ENCODE assay signal across 2 cellular contexts in the genomic region with DNA sequence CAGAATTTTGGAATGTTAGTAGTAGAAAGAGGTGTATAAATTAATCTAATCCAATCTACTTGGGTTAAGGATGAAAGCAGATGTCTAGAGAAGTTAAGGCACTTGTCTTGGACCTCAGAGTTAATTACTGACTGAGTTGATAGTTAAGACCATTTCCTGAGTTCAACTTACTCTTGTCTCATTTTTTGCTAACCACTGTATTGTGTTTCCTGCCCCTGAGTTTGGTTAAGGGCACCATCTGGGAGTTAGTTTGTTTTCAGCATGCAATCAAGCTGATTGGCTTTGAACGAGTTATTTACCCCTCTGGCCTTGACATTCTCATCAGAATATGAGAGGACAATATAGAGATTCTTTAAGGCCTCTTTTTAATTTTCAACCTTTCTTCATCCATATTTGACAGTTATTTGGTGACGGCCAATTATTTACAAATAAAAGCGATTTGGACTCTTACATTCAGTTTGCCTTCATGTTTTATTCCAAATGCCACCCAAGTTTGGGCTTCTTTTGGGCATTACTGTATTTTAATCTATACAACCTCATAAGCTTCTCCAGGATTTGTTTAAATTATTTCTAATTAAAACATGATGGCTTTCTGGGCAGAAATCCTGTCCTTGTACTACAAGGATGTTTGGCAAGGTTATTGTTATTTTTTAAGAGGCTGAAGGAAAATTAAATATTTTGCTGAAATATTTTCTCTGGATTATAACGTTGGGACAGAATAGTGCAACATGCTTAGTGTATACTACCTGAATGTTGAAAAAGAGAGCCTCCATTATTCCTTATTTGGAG.
TF ChIP-seq lines count a peak whose summit lies in the region.

No MANE protein-coding gene starts in this region.

TF ChIP-seq in GM12878, 131 proteins besides CTCF, POLR2A, EP300 and RAD21:
- TF ChIP-seq, protein P1, sequence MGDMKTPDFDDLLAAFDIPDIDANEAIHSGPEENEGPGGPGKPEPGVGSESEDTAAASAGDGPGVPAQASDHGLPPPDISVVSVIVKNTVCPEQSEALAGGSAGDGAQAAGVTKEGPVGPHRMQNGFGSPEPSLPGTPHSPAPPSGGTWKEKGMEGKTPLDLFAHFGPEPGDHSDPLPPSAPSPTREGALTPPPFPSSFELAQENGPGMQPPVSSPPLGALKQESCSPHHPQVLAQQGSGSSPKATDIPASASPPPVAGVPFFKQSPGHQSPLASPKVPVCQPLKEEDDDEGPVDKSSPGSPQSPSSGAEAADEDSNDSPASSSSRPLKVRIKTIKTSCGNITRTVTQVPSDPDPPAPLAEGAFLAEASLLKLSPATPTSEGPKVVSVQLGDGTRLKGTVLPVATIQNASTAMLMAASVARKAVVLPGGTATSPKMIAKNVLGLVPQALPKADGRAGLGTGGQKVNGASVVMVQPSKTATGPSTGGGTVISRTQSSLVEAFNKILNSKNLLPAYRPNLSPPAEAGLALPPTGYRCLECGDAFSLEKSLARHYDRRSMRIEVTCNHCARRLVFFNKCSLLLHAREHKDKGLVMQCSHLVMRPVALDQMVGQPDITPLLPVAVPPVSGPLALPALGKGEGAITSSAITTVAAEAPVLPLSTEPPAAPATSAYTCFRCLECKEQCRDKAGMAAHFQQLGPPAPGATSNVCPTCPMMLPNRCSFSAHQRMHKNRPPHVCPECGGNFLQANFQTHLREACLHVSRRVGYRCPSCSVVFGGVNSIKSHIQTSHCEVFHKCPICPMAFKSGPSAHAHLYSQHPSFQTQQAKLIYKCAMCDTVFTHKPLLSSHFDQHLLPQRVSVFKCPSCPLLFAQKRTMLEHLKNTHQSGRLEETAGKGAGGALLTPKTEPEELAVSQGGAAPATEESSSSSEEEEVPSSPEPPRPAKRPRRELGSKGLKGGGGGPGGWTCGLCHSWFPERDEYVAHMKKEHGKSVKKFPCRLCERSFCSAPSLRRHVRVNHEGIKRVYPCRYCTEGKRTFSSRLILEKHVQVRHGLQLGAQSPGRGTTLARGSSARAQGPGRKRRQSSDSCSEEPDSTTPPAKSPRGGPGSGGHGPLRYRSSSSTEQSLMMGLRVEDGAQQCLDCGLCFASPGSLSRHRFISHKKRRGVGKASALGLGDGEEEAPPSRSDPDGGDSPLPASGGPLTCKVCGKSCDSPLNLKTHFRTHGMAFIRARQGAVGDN (IDR thresholded peaks at IDR 0.05): peak; percentile 64
- no peak for TF ChIP-seq MYB (IDR thresholded peaks at IDR 0.05; ENCODE audit: borderline replicate concordance, low read depth, low read length)
- TF ChIP-seq, protein P2, sequence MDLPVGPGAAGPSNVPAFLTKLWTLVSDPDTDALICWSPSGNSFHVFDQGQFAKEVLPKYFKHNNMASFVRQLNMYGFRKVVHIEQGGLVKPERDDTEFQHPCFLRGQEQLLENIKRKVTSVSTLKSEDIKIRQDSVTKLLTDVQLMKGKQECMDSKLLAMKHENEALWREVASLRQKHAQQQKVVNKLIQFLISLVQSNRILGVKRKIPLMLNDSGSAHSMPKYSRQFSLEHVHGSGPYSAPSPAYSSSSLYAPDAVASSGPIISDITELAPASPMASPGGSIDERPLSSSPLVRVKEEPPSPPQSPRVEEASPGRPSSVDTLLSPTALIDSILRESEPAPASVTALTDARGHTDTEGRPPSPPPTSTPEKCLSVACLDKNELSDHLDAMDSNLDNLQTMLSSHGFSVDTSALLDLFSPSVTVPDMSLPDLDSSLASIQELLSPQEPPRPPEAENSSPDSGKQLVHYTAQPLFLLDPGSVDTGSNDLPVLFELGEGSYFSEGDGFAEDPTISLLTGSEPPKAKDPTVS (IDR thresholded peaks at IDR 0.05; ENCODE audit: low read depth, low read length): no peak
- no peak for TF ChIP-seq RELA (IDR thresholded peaks at IDR 0.05; ENCODE audit: borderline replicate concordance, partially characterized antibody)

TF ChIP-seq in GM23338, 12 proteins besides CTCF, POLR2A, EP300 and RAD21 (continued from another document):
- TF ChIP-seq NANOG (IDR thresholded peaks at IDR 0.05; ENCODE audit: borderline replicate concordance) (no peak), STAT1 (IDR thresholded peaks at IDR 0.05; ENCODE audit: unreplicated experiment) (no peak)
- TF ChIP-seq, protein P3, sequence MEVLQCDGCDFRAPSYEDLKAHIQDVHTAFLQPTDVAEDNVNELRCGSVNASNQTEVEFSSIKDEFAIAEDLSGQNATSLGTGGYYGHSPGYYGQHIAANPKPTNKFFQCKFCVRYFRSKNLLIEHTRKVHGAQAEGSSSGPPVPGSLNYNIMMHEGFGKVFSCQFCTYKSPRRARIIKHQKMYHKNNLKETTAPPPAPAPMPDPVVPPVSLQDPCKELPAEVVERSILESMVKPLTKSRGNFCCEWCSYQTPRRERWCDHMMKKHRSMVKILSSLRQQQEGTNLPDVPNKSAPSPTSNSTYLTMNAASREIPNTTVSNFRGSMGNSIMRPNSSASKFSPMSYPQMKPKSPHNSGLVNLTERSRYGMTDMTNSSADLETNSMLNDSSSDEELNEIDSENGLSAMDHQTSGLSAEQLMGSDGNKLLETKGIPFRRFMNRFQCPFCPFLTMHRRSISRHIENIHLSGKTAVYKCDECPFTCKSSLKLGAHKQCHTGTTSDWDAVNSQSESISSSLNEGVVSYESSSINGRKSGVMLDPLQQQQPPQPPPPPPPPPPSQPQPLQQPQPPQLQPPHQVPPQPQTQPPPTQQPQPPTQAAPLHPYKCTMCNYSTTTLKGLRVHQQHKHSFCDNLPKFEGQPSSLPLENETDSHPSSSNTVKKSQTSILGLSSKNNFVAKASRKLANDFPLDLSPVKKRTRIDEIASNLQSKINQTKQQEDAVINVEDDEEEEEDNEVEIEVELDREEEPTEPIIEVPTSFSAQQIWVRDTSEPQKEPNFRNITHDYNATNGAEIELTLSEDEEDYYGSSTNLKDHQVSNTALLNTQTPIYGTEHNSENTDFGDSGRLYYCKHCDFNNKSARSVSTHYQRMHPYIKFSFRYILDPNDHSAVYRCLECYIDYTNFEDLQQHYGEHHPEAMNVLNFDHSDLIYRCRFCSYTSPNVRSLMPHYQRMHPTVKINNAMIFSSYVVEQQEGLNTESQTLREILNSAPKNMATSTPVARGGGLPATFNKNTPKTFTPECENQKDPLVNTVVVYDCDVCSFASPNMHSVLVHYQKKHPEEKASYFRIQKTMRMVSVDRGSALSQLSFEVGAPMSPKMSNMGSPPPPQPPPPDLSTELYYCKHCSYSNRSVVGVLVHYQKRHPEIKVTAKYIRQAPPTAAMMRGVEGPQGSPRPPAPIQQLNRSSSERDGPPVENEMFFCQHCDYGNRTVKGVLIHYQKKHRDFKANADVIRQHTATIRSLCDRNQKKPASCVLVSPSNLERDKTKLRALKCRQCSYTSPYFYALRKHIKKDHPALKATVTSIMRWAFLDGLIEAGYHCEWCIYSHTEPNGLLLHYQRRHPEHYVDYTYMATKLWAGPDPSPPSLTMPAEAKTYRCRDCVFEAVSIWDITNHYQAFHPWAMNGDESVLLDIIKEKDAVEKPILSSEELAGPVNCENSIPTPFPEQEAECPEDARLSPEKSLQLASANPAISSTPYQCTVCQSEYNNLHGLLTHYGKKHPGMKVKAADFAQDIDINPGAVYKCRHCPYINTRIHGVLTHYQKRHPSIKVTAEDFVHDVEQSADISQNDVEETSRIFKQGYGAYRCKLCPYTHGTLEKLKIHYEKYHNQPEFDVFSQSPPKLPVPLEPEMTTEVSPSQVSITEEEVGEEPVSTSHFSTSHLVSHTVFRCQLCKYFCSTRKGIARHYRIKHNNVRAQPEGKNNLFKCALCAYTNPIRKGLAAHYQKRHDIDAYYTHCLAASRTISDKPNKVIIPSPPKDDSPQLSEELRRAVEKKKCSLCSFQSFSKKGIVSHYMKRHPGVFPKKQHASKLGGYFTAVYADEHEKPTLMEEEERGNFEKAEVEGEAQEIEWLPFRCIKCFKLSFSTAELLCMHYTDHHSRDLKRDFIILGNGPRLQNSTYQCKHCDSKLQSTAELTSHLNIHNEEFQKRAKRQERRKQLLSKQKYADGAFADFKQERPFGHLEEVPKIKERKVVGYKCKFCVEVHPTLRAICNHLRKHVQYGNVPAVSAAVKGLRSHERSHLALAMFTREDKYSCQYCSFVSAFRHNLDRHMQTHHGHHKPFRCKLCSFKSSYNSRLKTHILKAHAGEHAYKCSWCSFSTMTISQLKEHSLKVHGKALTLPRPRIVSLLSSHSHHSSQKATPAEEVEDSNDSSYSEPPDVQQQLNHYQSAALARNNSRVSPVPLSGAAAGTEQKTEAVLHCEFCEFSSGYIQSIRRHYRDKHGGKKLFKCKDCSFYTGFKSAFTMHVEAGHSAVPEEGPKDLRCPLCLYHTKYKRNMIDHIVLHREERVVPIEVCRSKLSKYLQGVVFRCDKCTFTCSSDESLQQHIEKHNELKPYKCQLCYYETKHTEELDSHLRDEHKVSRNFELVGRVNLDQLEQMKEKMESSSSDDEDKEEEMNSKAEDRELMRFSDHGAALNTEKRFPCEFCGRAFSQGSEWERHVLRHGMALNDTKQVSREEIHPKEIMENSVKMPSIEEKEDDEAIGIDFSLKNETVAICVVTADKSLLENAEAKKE (CRISPR knock-in tag; IDR thresholded peaks at IDR 0.05): no peak
- TF ChIP-seq, protein P4, sequence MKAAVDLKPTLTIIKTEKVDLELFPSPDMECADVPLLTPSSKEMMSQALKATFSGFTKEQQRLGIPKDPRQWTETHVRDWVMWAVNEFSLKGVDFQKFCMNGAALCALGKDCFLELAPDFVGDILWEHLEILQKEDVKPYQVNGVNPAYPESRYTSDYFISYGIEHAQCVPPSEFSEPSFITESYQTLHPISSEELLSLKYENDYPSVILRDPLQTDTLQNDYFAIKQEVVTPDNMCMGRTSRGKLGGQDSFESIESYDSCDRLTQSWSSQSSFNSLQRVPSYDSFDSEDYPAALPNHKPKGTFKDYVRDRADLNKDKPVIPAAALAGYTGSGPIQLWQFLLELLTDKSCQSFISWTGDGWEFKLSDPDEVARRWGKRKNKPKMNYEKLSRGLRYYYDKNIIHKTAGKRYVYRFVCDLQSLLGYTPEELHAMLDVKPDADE (IDR thresholded peaks at IDR 0.05): no peak
